ENCODE assay signal across 19 cellular contexts in the genomic region with DNA sequence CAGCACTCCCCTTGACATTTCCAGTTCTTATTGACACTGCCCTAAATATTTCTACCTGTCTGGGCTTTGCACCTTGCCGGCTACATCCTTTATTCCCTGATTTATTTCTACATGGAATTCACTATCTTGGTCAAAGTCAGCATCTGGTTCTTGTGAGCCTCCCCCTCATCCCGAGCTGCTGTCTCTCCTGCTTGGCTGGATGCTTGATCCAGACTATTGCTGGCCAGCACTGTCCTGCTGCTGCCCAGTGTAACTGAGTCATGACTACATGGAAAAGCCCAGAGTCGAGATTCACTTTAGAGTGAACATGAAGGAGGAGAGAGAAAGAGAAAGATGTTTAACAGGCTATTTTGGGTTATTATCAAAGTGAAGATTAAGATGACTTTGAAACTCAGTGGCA.
DNase-seq lines count a peak whose midpoint lies in the region; ATAC-seq and TF ChIP-seq lines count a peak whose summit lies in the region.
"Had no signal": no experiment of that assay in that cellular context is flagged by ENCODE, and none has a peak within 500 bp of the region (broad histone marks: within the 10 kb centered on the region; RNA-seq: fewer than 3 reads in every experiment).

No MANE protein-coding gene starts in this region.

- H3K4me1 ChIP-seq in Caco-2, result no peaks in the 10 kb centered on the region
- H3K4me1 ChIP-seq: A549; BE2C; BLaER1 treated with 17β-estradiol and CSF1 and Interleukin-3, amounts not matched to agents 10 nM and 100 nM had no signal

- no peak for TF ChIP-seq CTCF in dorsolateral prefrontal cortex (IDR thresholded peaks at IDR 0.05 in 54 of 56, conservative IDR thresholded peaks at IDR 0.05 in 2 of 56; ENCODE audit: low read depth in 1 of 56, partially characterized antibody in 56 of 56)
- no peak for TF ChIP-seq CTCF in Caco-2 (IDR thresholded peaks at IDR 0.05; ENCODE audit: insufficient read depth in 1 of 2, low read depth in 1 of 2, low read length in 1 of 2, severe bottlenecking in 1 of 2, unreplicated experiment in 1 of 2)

- H3K27ac ChIP-seq in dorsolateral prefrontal cortex, result peak overlapping the region in 1 of 59 donors; percentile 12
- H3K27ac ChIP-seq: A549; BLaER1 treated with 17β-estradiol and CSF1 and Interleukin-3, amounts not matched to agents 10 nM and 100 nM had no signal

- BruUV-seq in Caco-2 (replicated peaks; lab: Mats Ljungman, UMichigan), result no TSS peak

- no peaks in the 10 kb centered on the region for H3K36me3 Mint-ChIP-seq in Caco-2 (ENCODE audit: insufficient read depth, unreplicated experiment)
- H3K36me3 Mint-ChIP-seq: CD4-positive, alpha-beta memory T cell had no signal

- DNase-seq in MG63 (peak; percentile 11), dorsolateral prefrontal cortex (peak in 7 of 10 donors; percentile 8 to 59 (median 42)), occipital lobe (lab: John Stamatoyannopoulos, UW) (peak; percentile 3), Caco-2 (no peak), C1 segment of cervical spinal cord (lab: John Stamatoyannopoulos, UW) (no peak), NCI-H1930 (lab: John Stamatoyannopoulos, UW) (no peak)
- DNase-seq: 8988T; ACHN; AML-193; BE2C; CD4-positive, alpha-beta memory T cell; COR-L47; DMS153; DND-41; H7; HCEC 1CT had no signal

- no peak overlapping the region for H3K27ac Mint-ChIP-seq in Caco-2 (ENCODE audit: unreplicated experiment)
- H3K27ac Mint-ChIP-seq: CD4-positive, alpha-beta memory T cell had no signal

- no peak for ATAC-seq in HG02759 (IDR thresholded peaks at IDR 0.05; ENCODE audit: unreplicated experiment)
- ATAC-seq: A549 had no signal

- CTCF ChIA-PET in Caco-2 (lab: Charles Lee), result no interaction called here

- intact Hi-C loops in dorsolateral prefrontal cortex (cut with DNase I) (no loop called here), Caco-2 (cut with micrococcal nuclease; ENCODE audit: unreplicated experiment) (no loop called here)

- no peaks in the 10 kb centered on the region for H3K9me3 Mint-ChIP-seq in Caco-2 (ENCODE audit: unreplicated experiment)

- no peaks in the 10 kb centered on the region for H3K4me1 Mint-ChIP-seq in Caco-2 (ENCODE audit: low read depth, unreplicated experiment)
- H3K4me1 Mint-ChIP-seq: CD4-positive, alpha-beta memory T cell had no signal

- POLR2A ChIA-PET in Caco-2 (lab: Charles Lee), result no interaction called here

- H3K27me3 ChIP-seq in MG63 (no peaks in the 10 kb centered on the region), dorsolateral prefrontal cortex (peaks cover 0 to 24% (median 0%) of the 10 kb centered on the region in 45 donors), Caco-2 (replicated peaks; ENCODE audit: control insufficient read depth, insufficient read depth, low read length) (no peaks in the 10 kb centered on the region; the same call in 1 of the 2 replicates)
- H3K27me3 ChIP-seq: BE2C; BLaER1 treated with 17β-estradiol and CSF1 and Interleukin-3, amounts not matched to agents 10 nM and 100 nM had no signal

- no peak overlapping the region for H3K4me3 Mint-ChIP-seq in Caco-2 (ENCODE audit: unreplicated experiment)
- H3K4me3 Mint-ChIP-seq: CD4-positive, alpha-beta memory T cell had no signal

- peaks cover 2% of the 10 kb centered on the region for H3K27me3 Mint-ChIP-seq in Caco-2 (ENCODE audit: insufficient read depth, unreplicated experiment)
- H3K27me3 Mint-ChIP-seq: CD4-positive, alpha-beta memory T cell had no signal

- H3K4me3 ChIP-seq in MG63, result no peak overlapping the region
- no peak overlapping the region for H3K4me3 ChIP-seq in dorsolateral prefrontal cortex
- H3K4me3 ChIP-seq in Caco-2 (ENCODE audit: low read depth, low read length), result no peak overlapping the region
- H3K4me3 ChIP-seq: A549; BLaER1 treated with 17β-estradiol and CSF1 and Interleukin-3, amounts not matched to agents 10 nM and 100 nM had no signal

- H3K36me3 ChIP-seq in MG63 (no peaks in the 10 kb centered on the region), Caco-2 (ENCODE audit: control insufficient read depth, insufficient read depth, low read length) (no peaks in the 10 kb centered on the region)
- H3K36me3 ChIP-seq: BE2C; BLaER1 treated with 17β-estradiol and CSF1 and Interleukin-3, amounts not matched to agents 10 nM and 100 nM had no signal

- H3K9me3 ChIP-seq in MG63 (no peaks in the 10 kb centered on the region), Caco-2 (no peaks in the 10 kb centered on the region)
- H3K9me3 ChIP-seq: A549; BE2C; BLaER1 treated with 17β-estradiol and CSF1 and Interleukin-3, amounts not matched to agents 10 nM and 100 nM had no signal

Comparison
In these comparisons a context has a peak if more than half of its experiments do, and no peak if none do; other contexts are left out.
1. DNase-seq: peak in MG63 (single experiment), dorsolateral prefrontal cortex (7 of 10) and occipital lobe (single experiment); none in Caco-2 (0 of 2), C1 segment of cervical spinal cord (0 of 14) and NCI-H1930 (0 of 2).